In genomic region chr9:81609782-81610738, GRCh38 we compare ENCODE assay signal across 1 cellular context.
TF ChIP-seq lines count a peak whose summit lies in the region.

No MANE protein-coding gene starts in this region.

TF ChIP-seq in HepG2, 621 proteins besides CTCF, POLR2A, EP300 and RAD21 (continued from another document and continues in another):
- TF ChIP-seq ZNF142 (CRISPR knock-in tag; IDR thresholded peaks at IDR 0.05) (no peak), SRY (CRISPR knock-in tag; IDR thresholded peaks at IDR 0.05) (no peak), NFAT5 (CRISPR knock-in tag; IDR thresholded peaks at IDR 0.05) (no peak), PRMT3 (CRISPR knock-in tag; IDR thresholded peaks at IDR 0.05; ENCODE audit: borderline replicate concordance, low read depth) (no peak), ZNF614 (CRISPR knock-in tag; IDR thresholded peaks at IDR 0.05; ENCODE audit: borderline replicate concordance) (peak; percentile 36; the same call in 1 of the 2 replicates), ZNF558 (CRISPR knock-in tag; IDR thresholded peaks at IDR 0.05; ENCODE audit: borderline replicate concordance) (no peak), CENPT (CRISPR knock-in tag; IDR thresholded peaks at IDR 0.05; ENCODE audit: low read depth) (no peak), GLMP (CRISPR knock-in tag; IDR thresholded peaks at IDR 0.05; ENCODE audit: borderline replicate concordance) (no peak), HNRNPLL (IDR thresholded peaks at IDR 0.05; ENCODE audit: low read depth, low read length, poor library complexity, severe bottlenecking) (no peak), ZNF232 (CRISPR knock-in tag; IDR thresholded peaks at IDR 0.05; ENCODE audit: borderline replicate concordance) (no peak), EED (CRISPR knock-in tag; IDR thresholded peaks at IDR 0.05) (no peak), ELK4 (CRISPR knock-in tag; IDR thresholded peaks at IDR 0.05; ENCODE audit: borderline replicate concordance) (no peak), MLLT10 (CRISPR knock-in tag; IDR thresholded peaks at IDR 0.05) (no peak), GMEB2 (CRISPR knock-in tag; IDR thresholded peaks at IDR 0.05; ENCODE audit: low read depth) (no peak), EZH2 (conservative IDR thresholded peaks at IDR 0.05; ENCODE audit: low read depth, low read length) (no peak), HNF1B (CRISPR knock-in tag; IDR thresholded peaks at IDR 0.05) (peak; percentile 45; the same call in 1 of the 2 replicates), KLF12 (CRISPR knock-in tag; IDR thresholded peaks at IDR 0.05; ENCODE audit: borderline replicate concordance) (no peak; the same call in 1 of the 2 replicates), ZNF367 (CRISPR knock-in tag; IDR thresholded peaks at IDR 0.05; ENCODE audit: borderline replicate concordance) (no peak), ATM (IDR thresholded peaks at IDR 0.05; ENCODE audit: borderline replicate concordance) (no peak), ZZZ3 (CRISPR knock-in tag; IDR thresholded peaks at IDR 0.05; ENCODE audit: borderline replicate concordance) (no peak), GLI4 (CRISPR knock-in tag; IDR thresholded peaks at IDR 0.05; ENCODE audit: borderline replicate concordance) (no peak), ZNF225 (CRISPR knock-in tag; IDR thresholded peaks at IDR 0.05) (no peak), ZNF792 (CRISPR knock-in tag; IDR thresholded peaks at IDR 0.05) (peak; percentile 54), ZNF431 (CRISPR knock-in tag; IDR thresholded peaks at IDR 0.05; ENCODE audit: borderline replicate concordance, low read depth) (no peak), FOXC1 (CRISPR knock-in tag; IDR thresholded peaks at IDR 0.05; ENCODE audit: borderline replicate concordance) (peak; percentile 35; the same call in 1 of the 2 replicates), DPF2 (CRISPR knock-in tag; IDR thresholded peaks at IDR 0.05; ENCODE audit: borderline replicate concordance, low read depth) (peak; percentile 83), KLF13 (CRISPR knock-in tag; IDR thresholded peaks at IDR 0.05) (no peak), SMAD1 (CRISPR knock-in tag; IDR thresholded peaks at IDR 0.05; ENCODE audit: borderline replicate concordance, low read depth) (no peak), ZNF121 (CRISPR knock-in tag; IDR thresholded peaks at IDR 0.05) (no peak), ZNF660 (CRISPR knock-in tag; IDR thresholded peaks at IDR 0.05; ENCODE audit: borderline replicate concordance, low read depth) (no peak), PLRG1 (conservative IDR thresholded peaks at IDR 0.05) (no peak), NONO (IDR thresholded peaks at IDR 0.05) (no peak), NONO (CRISPR knock-in tag; conservative IDR thresholded peaks at IDR 0.05) (peak; percentile 57; the same call in 1 of the 2 replicates), ZBTB10 (CRISPR knock-in tag; IDR thresholded peaks at IDR 0.05; ENCODE audit: borderline replicate concordance) (no peak)
